ENCODE assay signal across 26 cellular contexts in genomic region chr12:32296541-32296940, GRCh38.
DNase-seq lines count a peak whose midpoint lies in the region; ATAC-seq, FAIRE-seq and TF ChIP-seq lines count a peak whose summit lies in the region.
"Had no signal": no experiment of that assay in that cellular context is flagged by ENCODE, and none has a peak within 500 bp of the region (broad histone marks: within the 10 kb centered on the region; RNA-seq: fewer than 3 reads in every experiment).

No MANE protein-coding gene starts in this region.

- H3K27me3 Mint-ChIP-seq in activated T-cell treated with anti-CD3 and anti-CD28 coated beads, Interleukin-2, amount 50 U/mL, for 4 hours (ENCODE audit: low read depth), result no peaks in the 10 kb centered on the region
- H3K27me3 Mint-ChIP-seq: CD4-positive, alpha-beta T cell had no signal

- no peak overlapping the region for H3K27ac ChIP-seq in pancreas
- H3K27ac ChIP-seq: coronary artery, neural progenitor cell, prostate gland, testis had no signal

- in situ Hi-C loops in Caki2 (cut with HindIII; ENCODE audit: low pct_unique_long_range_greater_than_20kb, low sequenced_read_pairs), result no loop called here

- no peaks in the 10 kb centered on the region for H3K9me3 Mint-ChIP-seq in activated T-cell treated with anti-CD3 and anti-CD28 coated beads, Interleukin-2, amount 50 U/mL, for 4 hours
- H3K9me3 Mint-ChIP-seq: CD4-positive, alpha-beta T cell; endodermal cell; neural progenitor cell had no signal

- no peaks in the 10 kb centered on the region for H3K27me3 ChIP-seq in pancreas
- H3K27me3 ChIP-seq: neural progenitor cell, testis had no signal

- H3K4me3 ChIP-seq in fibroblast of mammary gland (ENCODE audit: control insufficient read depth, low read depth, low read length) (no peak overlapping the region), pancreas (no peak overlapping the region)
- H3K4me3 ChIP-seq: coronary artery, HAP-1, mucosa of descending colon, neural progenitor cell, prostate gland, smooth muscle cell, testis had no signal

- peaks cover 3% of the 10 kb centered on the region for H3K36me3 Mint-ChIP-seq in activated T-cell treated with anti-CD3 and anti-CD28 coated beads, Interleukin-2, amount 50 U/mL, for 4 hours (ENCODE audit: insufficient read depth)

- DNase-seq in Caki2 (ENCODE audit: low read depth) (peak; percentile 97), RCC 7860 (ENCODE audit: low spot score) (peak; percentile 96), fibroblast of mammary gland (ENCODE audit: low read depth) (peak; percentile 58), pancreas (peak in 3 of 6 donors; percentile 24 to 29 (median 29)), SK-N-DZ (ENCODE audit: low spot score) (no peak)
- DNase-seq in activated T-cell treated with anti-CD3 and anti-CD28 coated beads, Interleukin-2, amount 50 U/mL, for 4 hours, result no peak
- DNase-seq: activated CD4-positive, alpha-beta T cell treated with anti-CD3 and anti-CD28 coated beads, Interleukin-2, amount 50 U/mL, for 4 hours; activated CD8-positive, alpha-beta memory T cell treated with anti-CD3 and anti-CD28 coated beads, Interleukin-2, amount 50 U/mL, for 48 hours; activated effector memory CD4-positive, alpha-beta T cell treated with anti-CD3 and anti-CD28 coated beads, Interleukin-2, amount 50 U/mL, for 16 hours; CD4-positive, alpha-beta T cell; endodermal cell; head of caudate nucleus; KBM-7; mucosa of descending colon; NCI-H1436 treated with DMSO at 0.1 percent for 48 hours; NCI-H510A; stimulated activated CD4-positive, alpha-beta T cell treated with anti-CD3 and anti-CD28 coated beads, Interleukin-2, amount 100 ng/mL, for 48 hours; stimulated activated naive CD4-positive, alpha-beta T cell; testis had no signal

- H3K4me1 Mint-ChIP-seq in activated T-cell treated with anti-CD3 and anti-CD28 coated beads, Interleukin-2, amount 50 U/mL, for 4 hours (ENCODE audit: low read depth), result no peaks in the 10 kb centered on the region

- no peaks in the 10 kb centered on the region for H3K9me3 ChIP-seq in pancreas
- H3K9me3 ChIP-seq: HAP-1, mucosa of descending colon, prostate gland, testis had no signal

- FAIRE-seq in RCC 7860 (lab: Jason Lieb, UNC) (peak; percentile 98), pancreas (lab: Jason Lieb, UNC) (no peak)

- no peaks in the 10 kb centered on the region for H3K4me1 ChIP-seq in pancreas
- H3K4me1 ChIP-seq: HAP-1, neural progenitor cell, prostate gland, testis had no signal

- WGBS in pancreas, 2 donors, result 44 to 46% methylated on average over 5 of the region's 5 CpGs

- H3K36me3 ChIP-seq in pancreas, result no peaks in the 10 kb centered on the region
- H3K36me3 ChIP-seq: neural progenitor cell, prostate gland had no signal

- ATAC-seq in pancreas (peak; percentile 64 to 90 (median 84)), GM18870 (IDR thresholded peaks at IDR 0.05; ENCODE audit: unreplicated experiment) (no peak), GM19023 (IDR thresholded peaks at IDR 0.05; ENCODE audit: unreplicated experiment) (no peak)
- no peak for ATAC-seq in activated T-cell treated with anti-CD3 and anti-CD28 coated beads, Interleukin-2, amount 50 U/mL, for 4 hours
- ATAC-seq: mucosa of descending colon had no signal

- intact Hi-C loops in pancreas (cut with DNase I), result no loop called here

- no peak overlapping the region for H3K4me3 Mint-ChIP-seq in activated T-cell treated with anti-CD3 and anti-CD28 coated beads, Interleukin-2, amount 50 U/mL, for 4 hours
- H3K4me3 Mint-ChIP-seq: CD4-positive, alpha-beta T cell; endodermal cell; neural progenitor cell had no signal

- no peak for TF ChIP-seq CTCF in fibroblast of mammary gland (conservative IDR thresholded peaks at IDR 0.05; ENCODE audit: control insufficient read depth, insufficient read depth, low read depth, low read length)
- no peak for TF ChIP-seq CTCF in pancreas (IDR thresholded peaks at IDR 0.05)

Comparison
In these comparisons a context has a peak if more than half of its experiments do, and no peak if none do; other contexts are left out.
1. DNase-seq: peak in Caki2 (single experiment), RCC 7860 (single experiment) and fibroblast of mammary gland (single experiment); none in activated T-cell treated with anti-CD3 and anti-CD28 coated beads, Interleukin-2, amount 50 U/mL, for 4 hours (single experiment) and SK-N-DZ (single experiment).
2. ATAC-seq: peak in pancreas (4 of 4); none in GM18870 (single experiment), GM19023 (single experiment) and activated T-cell treated with anti-CD3 and anti-CD28 coated beads, Interleukin-2, amount 50 U/mL, for 4 hours (0 of 2).